ENCODE assay signal across 10 cellular contexts in the genomic region with DNA sequence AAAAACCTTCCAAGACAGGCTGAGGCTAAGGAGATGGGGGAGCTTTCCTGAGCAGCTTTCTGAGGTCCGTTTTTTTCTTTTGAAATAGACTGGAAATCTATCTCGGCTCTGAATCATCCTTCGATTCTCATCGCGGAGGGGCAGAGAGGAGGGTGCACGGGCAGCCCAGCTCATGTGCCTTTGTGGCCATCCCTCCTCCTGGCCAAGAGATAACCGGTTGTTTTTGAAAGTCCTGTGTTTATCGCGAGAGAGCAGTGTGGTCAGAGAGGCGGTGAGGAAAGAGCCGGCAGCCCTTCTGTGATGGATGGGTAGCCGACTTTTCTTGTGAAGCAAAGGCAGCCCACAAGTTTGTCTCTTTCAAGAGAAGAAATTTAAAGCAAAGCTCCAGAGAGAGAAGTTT.
DNase-seq lines count a peak whose midpoint lies in the region; ATAC-seq and TF ChIP-seq lines count a peak whose summit lies in the region.
"Had no signal": no experiment of that assay in that cellular context is flagged by ENCODE, and none has a peak within 500 bp of the region (broad histone marks: within the 10 kb centered on the region; RNA-seq: fewer than 3 reads in every experiment).

No MANE protein-coding gene starts in this region.

- no peaks in the 10 kb centered on the region for H4K20me1 ChIP-seq in smooth muscle cell (ENCODE audit: low read depth)

- no peak overlapping the region for H2AFZ ChIP-seq in smooth muscle cell (ENCODE audit: low read depth)

- peaks cover 0 to 2% (median 0%) of the 10 kb centered on the region in 7 donors for H3K9me3 Mint-ChIP-seq in CD14-positive monocyte

- WGBS in smooth muscle cell (ENCODE audit: low lambda C conversion rate): 22% methylated on average over 12 of the region's 12 CpGs

- H3K9me3 ChIP-seq in HUES48 (ENCODE audit: control insufficient read depth, insufficient read depth, low read length) (no peaks in the 10 kb centered on the region), iPS-18a (ENCODE audit: control insufficient read depth, low read depth, low read length) (no peaks in the 10 kb centered on the region), smooth muscle cell (replicated peaks; ENCODE audit: low read depth) (no peaks in the 10 kb centered on the region)
- H3K9me3 ChIP-seq: right lobe of liver had no signal

- peaks cover 0 to 2% of the 10 kb centered on the region in 2 donors for H3K36me3 Mint-ChIP-seq in CD14-positive monocyte

- peak overlapping the region in 1 of 7 donors; percentile 68 for H3K27ac Mint-ChIP-seq in CD14-positive monocyte

- H3K36me3 ChIP-seq in HUES48 (ENCODE audit: control insufficient read depth, insufficient read depth, low read length): no peaks in the 10 kb centered on the region; the same call in 1 of the 2 replicates
- H3K36me3 ChIP-seq in iPS-18a (ENCODE audit: control insufficient read depth, low read depth, low read length): no peaks in the 10 kb centered on the region
- H3K36me3 ChIP-seq in smooth muscle cell (ENCODE audit: low read depth): no peaks in the 10 kb centered on the region
- H3K36me3 ChIP-seq: right lobe of liver had no signal

- H3K4me3 ChIP-seq in HUES48 (ENCODE audit: low read depth, low read length): no peak overlapping the region
- H3K4me3 ChIP-seq in iPS-18a (ENCODE audit: low read length): no peak overlapping the region
- H3K4me3 ChIP-seq in smooth muscle cell: peak overlapping the region; percentile 6
- H3K4me3 ChIP-seq: right lobe of liver had no signal

- peak overlapping the region in 1 of 2 donors; percentile 67 for H3K4me3 Mint-ChIP-seq in CD14-positive monocyte

- H3F3A ChIP-seq in smooth muscle cell (ENCODE audit: low read depth): peaks cover 26% of the 10 kb centered on the region

- intact Hi-C loops in CD14-positive monocyte (cut with micrococcal nuclease): no loop called here

- DNase-seq in smooth muscle cell (lab: John Stamatoyannopoulos, UW; ENCODE audit: unreplicated experiment): no peak
- DNase-seq in CD14-positive monocyte (ENCODE audit: low spot score): no peak
- DNase-seq in stimulated activated CD4-positive, alpha-beta T cell treated with anti-CD3 and anti-CD28 coated beads, Interleukin-4, amount 100 ng/mL, for 4 hours: no peak
- DNase-seq: activated CD8-positive, alpha-beta memory T cell treated with anti-CD3 and anti-CD28 coated beads, Interleukin-2, amount 50 U/mL, for 4 hours; right lobe of liver had no signal

- ATAC-seq in HG02973 (IDR thresholded peaks at IDR 0.05; ENCODE audit: unreplicated experiment) (no peak), GM19351 (IDR thresholded peaks at IDR 0.05; ENCODE audit: unreplicated experiment) (no peak)
- ATAC-seq: right lobe of liver had no signal

- H3K4me2 ChIP-seq in smooth muscle cell: peak overlapping the region; percentile 75

- H3K27me3 ChIP-seq in HUES48 (ENCODE audit: control insufficient read depth, insufficient read depth, low read length): no peaks in the 10 kb centered on the region
- no peaks in the 10 kb centered on the region for H3K27me3 ChIP-seq in iPS-18a (ENCODE audit: control insufficient read depth, insufficient read depth, low read length)
- no peaks in the 10 kb centered on the region for H3K27me3 ChIP-seq in smooth muscle cell (ENCODE audit: low read depth)
- H3K27me3 ChIP-seq: right lobe of liver had no signal

- H3K27ac ChIP-seq in HUES48 (ENCODE audit: low read depth, low read length) (peak overlapping the region; percentile 32), VCaP (peak overlapping the region; percentile 35), iPS-18a (ENCODE audit: low read length) (peak overlapping the region; percentile 35), smooth muscle cell (ENCODE audit: low read depth) (peak overlapping the region; percentile 93)
- H3K27ac ChIP-seq: right lobe of liver had no signal

- H3K79me2 ChIP-seq in smooth muscle cell (ENCODE audit: low read depth): no peaks in the 10 kb centered on the region

- TF ChIP-seq CTCF in VCaP (conservative IDR thresholded peaks at IDR 0.05) (no peak), smooth muscle cell (IDR thresholded peaks at IDR 0.05; ENCODE audit: borderline replicate concordance, insufficient read depth, poor library complexity, severe bottlenecking) (no peak), CD14-positive monocyte (IDR thresholded peaks at IDR 0.05) (no peak)

- peaks cover 66% of the 10 kb centered on the region for H3K4me1 Mint-ChIP-seq in CD14-positive monocyte

- H3K9ac ChIP-seq in HUES48 (ENCODE audit: low read depth, low read length): no peak overlapping the region
- peak overlapping the region; percentile 37 for H3K9ac ChIP-seq in iPS-18a (ENCODE audit: low read length)
- H3K9ac ChIP-seq in smooth muscle cell (ENCODE audit: low read depth): peak overlapping the region; percentile 74

- H3K4me1 ChIP-seq in HUES48 (ENCODE audit: control insufficient read depth, insufficient read depth, low read length) (peaks cover 64% of the 10 kb centered on the region), iPS-18a (ENCODE audit: control insufficient read depth, low read depth, low read length) (peaks cover 54% of the 10 kb centered on the region), smooth muscle cell (ENCODE audit: low read depth) (peaks cover 73% of the 10 kb centered on the region)
- H3K4me1 ChIP-seq: right lobe of liver had no signal

- H3K27me3 Mint-ChIP-seq in CD14-positive monocyte (ENCODE audit: low read depth in 3 of 3): peaks cover 4 to 15% (median 14%) of the 10 kb centered on the region in 3 donors

Comparison
In these comparisons a context has a peak if more than half of its experiments do, and no peak if none do; other contexts are left out.
1. H3K27ac ChIP-seq: peak in every context shown above with its lines; median percentile 93 in smooth muscle cell; 35 in VCaP; 35 in iPS-18a; 32 in HUES48.